12 cellular contexts compared by ENCODE assay signal in genomic region chr1:68112835-68113243, GRCh38.
DNase-seq lines count a peak whose midpoint lies in the region; ATAC-seq, FAIRE-seq and TF ChIP-seq lines count a peak whose summit lies in the region.
"Had no signal": no experiment of that assay in that cellular context is flagged by ENCODE, and none has a peak within 500 bp of the region (broad histone marks: within the 10 kb centered on the region; RNA-seq: fewer than 3 reads in every experiment).

No MANE protein-coding gene starts in this region.

- no peaks in the 10 kb centered on the region for H3K9me1 ChIP-seq in endothelial cell of umbilical vein (replicated peaks; ENCODE audit: control insufficient read depth, extremely low read depth, insufficient read depth, low read length)

- H3K9ac ChIP-seq in endothelial cell of umbilical vein (replicated peaks; ENCODE audit: extremely low read depth, insufficient read depth, low read length) = no peak overlapping the region

- H3K4me1 Mint-ChIP-seq in Calu3 (ENCODE audit: low read depth, unreplicated experiment) = peaks cover 29% of the 10 kb centered on the region

- ATAC-seq in HG02870 (IDR thresholded peaks at IDR 0.05; ENCODE audit: unreplicated experiment) (no peak), upper lobe of right lung (no peak)

- no peak for TF ChIP-seq POLR2A in endothelial cell of umbilical vein (IDR thresholded peaks at IDR 0.05; ENCODE audit: low read depth, low read length)

- no peak overlapping the region for H3K4me2 ChIP-seq in endothelial cell of umbilical vein (ENCODE audit: insufficient read depth, low read length)

- no peak overlapping the region for H2AFZ ChIP-seq in endothelial cell of umbilical vein (ENCODE audit: low read depth, low read length)

- H3K27me3 ChIP-seq in endothelial cell of umbilical vein (ENCODE audit: control insufficient read depth in 2 of 2, insufficient read depth in 2 of 2, low read length in 2 of 2) = no peaks in the 10 kb centered on the region
- H3K27me3 ChIP-seq in upper lobe of right lung = no peaks in the 10 kb centered on the region
- no peaks in the 10 kb centered on the region for H3K27me3 ChIP-seq in SJCRH30
- H3K27me3 ChIP-seq: right lobe of liver had no signal

- no peaks in the 10 kb centered on the region for H3K9me3 ChIP-seq in endothelial cell of umbilical vein (replicated peaks; ENCODE audit: control insufficient read depth, insufficient read depth, low read length)
- no peaks in the 10 kb centered on the region for H3K9me3 ChIP-seq in upper lobe of right lung
- no peaks in the 10 kb centered on the region for H3K9me3 ChIP-seq in SJCRH30 (replicated peaks)
- H3K9me3 ChIP-seq: right lobe of liver had no signal

- no peak overlapping the region for H3K27ac ChIP-seq in endothelial cell of umbilical vein (ENCODE audit: insufficient read depth, low read depth, low read length)
- no peak overlapping the region for H3K27ac ChIP-seq in upper lobe of right lung
- no peak overlapping the region for H3K27ac ChIP-seq in SJCRH30
- H3K27ac ChIP-seq: right lobe of liver had no signal

- FAIRE-seq in endothelial cell of umbilical vein (lab: Jason Lieb, UNC) = peak; percentile 90

- no peaks in the 10 kb centered on the region for H3K79me2 ChIP-seq in endothelial cell of umbilical vein (ENCODE audit: control insufficient read depth, insufficient read depth, low read length)

- H3K4me3 Mint-ChIP-seq in Calu3 (ENCODE audit: low read depth, unreplicated experiment) = no peak overlapping the region

- BruUV-seq in Calu3 (replicated peaks; lab: Mats Ljungman, UMichigan) (no TSS peak), endothelial cell of umbilical vein (replicated peaks; lab: Mats Ljungman, UMichigan) (no TSS peak)

- H3K4me3 ChIP-seq in endothelial cell of umbilical vein (replicated peaks in 1 of 3; ENCODE audit: insufficient read depth in 1 of 3, low read depth in 1 of 3, low read length in 3 of 3) (no peak overlapping the region), upper lobe of right lung (no peak overlapping the region), SJCRH30 (no peak overlapping the region)
- H3K4me3 ChIP-seq: right lobe of liver had no signal

- peak; percentile 14 for DNase-seq in Calu3
- DNase-seq in NCI-H446 treated with DMSO at 0.1 percent for 48 hours (lab: John Stamatoyannopoulos, UW) = peak; percentile 80
- DNase-seq in endothelial cell of umbilical vein (ENCODE audit: low read depth, low spot score) = peak; percentile 82
- DNase-seq in myocyte (ENCODE audit: low read depth) = peak; percentile 52
- DNase-seq in COLO668 (lab: John Stamatoyannopoulos, UW; ENCODE audit: unreplicated experiment) = no peak
- DNase-seq in upper lobe of right lung = no peak
- DNase-seq in SJCRH30 = no peak
- DNase-seq: activated gamma-delta T cell treated with Interleukin-2 at 50 U/mL for 16 hours, DND-41, NCI-H510A, right lobe of liver had no signal

- H3K36me3 Mint-ChIP-seq in Calu3 (ENCODE audit: insufficient read depth, unreplicated experiment) = peaks cover 9% of the 10 kb centered on the region

- no peaks in the 10 kb centered on the region for H3K9me3 Mint-ChIP-seq in Calu3 (ENCODE audit: low read depth, unreplicated experiment)

- CTCF ChIA-PET in Calu3 (lab: Charles Lee) (no interaction called here), endothelial cell of umbilical vein (lab: Charles Lee) (interaction anchor here (0.8 to 4.0 kb wide), 10 partner anchors 9 to 578 kb away, joined by 3 to 34 read pairs (median 4); no protein-coding TSS in a partner anchor)

- H3K36me3 ChIP-seq in endothelial cell of umbilical vein (ENCODE audit: control insufficient read depth in 2 of 2, extremely low read depth in 1 of 2, insufficient read depth in 2 of 2, low read length in 2 of 2) (no peaks in the 10 kb centered on the region), upper lobe of right lung (no peaks in the 10 kb centered on the region), SJCRH30 (no peaks in the 10 kb centered on the region)
- H3K36me3 ChIP-seq: right lobe of liver had no signal

- POLR2A ChIA-PET in endothelial cell of umbilical vein (lab: Charles Lee) = no interaction called here

- no peaks in the 10 kb centered on the region for H3K27me3 Mint-ChIP-seq in Calu3 (ENCODE audit: unreplicated experiment)

- TF ChIP-seq CTCF in Calu3 (IDR thresholded peaks at IDR 0.05; ENCODE audit: unreplicated experiment) (no peak), endothelial cell of umbilical vein (IDR thresholded peaks at IDR 0.05; ENCODE audit: extremely low read depth in 1 of 2, insufficient read depth in 1 of 2, low read depth in 1 of 2, low read length in 2 of 2) (no peak), upper lobe of right lung (IDR thresholded peaks at IDR 0.05) (no peak)

- no peak overlapping the region for H3K27ac Mint-ChIP-seq in Calu3 (ENCODE audit: unreplicated experiment)

- intact Hi-C loops in Calu3 (cut with micrococcal nuclease; ENCODE audit: unreplicated experiment) = loop anchor here (1.0 to 10.0 kb wide), 4 partner anchors 66 to 1622 kb away; no protein-coding TSS in a partner anchor
- intact Hi-C loops in endothelial cell of umbilical vein (cut with micrococcal nuclease) = loop anchor here (1.0 to 5.0 kb wide), 6 partner anchors 61 to 578 kb away; partner anchors contain the start of gene DIRAS3
- intact Hi-C loops in upper lobe of right lung (cut with DNase I) = loop anchor here (5.0 to 10.0 kb wide), 2 partner anchors 258 to 346 kb away; no protein-coding TSS in a partner anchor

- peaks cover 12% of the 10 kb centered on the region for H3K4me1 ChIP-seq in endothelial cell of umbilical vein (ENCODE audit: control insufficient read depth, extremely low read depth, insufficient read depth, low read length)
- peaks cover 7% of the 10 kb centered on the region for H3K4me1 ChIP-seq in upper lobe of right lung
- peaks cover 8% of the 10 kb centered on the region for H3K4me1 ChIP-seq in SJCRH30
- H3K4me1 ChIP-seq: right lobe of liver had no signal

- no peaks in the 10 kb centered on the region for H4K20me1 ChIP-seq in endothelial cell of umbilical vein (replicated peaks; ENCODE audit: control insufficient read depth, extremely low read depth, insufficient read depth, low read length)

- dilution Hi-C loops in endothelial cell of umbilical vein (cut with MboI; ENCODE audit: extremely low pct_ligation_motif_present, low sequenced_read_pairs) = no loop called here

TF ChIP-seq in endothelial cell of umbilical vein, 7 proteins besides CTCF, POLR2A, EP300 and RAD21:
- no peak for TF ChIP-seq MYC (IDR thresholded peaks at IDR 0.05; ENCODE audit: low read depth, low read length)
- peak; percentile 62 for TF ChIP-seq JUN (IDR thresholded peaks at IDR 0.05; ENCODE audit: borderline replicate concordance, insufficient read depth, insufficient read length, low read depth)
- TF ChIP-seq EZH2 (IDR thresholded peaks at IDR 0.05; ENCODE audit: borderline replicate concordance, low read depth, low read length, severe bottlenecking) = no peak
- TF ChIP-seq GATA2 (IDR thresholded peaks at IDR 0.05; ENCODE audit: insufficient read depth, insufficient read length, low read depth, low read length) = peak; percentile 42
- peak; percentile 98 for TF ChIP-seq FOS (IDR thresholded peaks at IDR 0.05; ENCODE audit: borderline replicate concordance, insufficient read depth, low read length)
- TF ChIP-seq, protein P1, sequence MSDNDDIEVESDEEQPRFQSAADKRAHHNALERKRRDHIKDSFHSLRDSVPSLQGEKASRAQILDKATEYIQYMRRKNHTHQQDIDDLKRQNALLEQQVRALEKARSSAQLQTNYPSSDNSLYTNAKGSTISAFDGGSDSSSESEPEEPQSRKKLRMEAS (IDR thresholded peaks at IDR 0.05; ENCODE audit: insufficient read depth, insufficient read length) = no peak
- TF ChIP-seq POLR2AphosphoS5 (IDR thresholded peaks at IDR 0.05; ENCODE audit: insufficient read depth, low read depth, low read length) = peak; percentile 59

Comparison
In these comparisons a context has a peak if more than half of its experiments do, and no peak if none do; other contexts are left out.
1. DNase-seq: peak in Calu3 (single experiment), NCI-H446 treated with DMSO at 0.1 percent for 48 hours (single experiment), endothelial cell of umbilical vein (single experiment) and myocyte (single experiment); none in COLO668 (single experiment), upper lobe of right lung (single experiment) and SJCRH30 (0 of 2).